ENCODE assay signal across 2 cellular contexts in genomic region chr12:13588574-13588973, GRCh38.
TF ChIP-seq lines count a peak whose summit lies in the region.

No MANE protein-coding gene starts in this region.

TF ChIP-seq in GM23338, 12 proteins besides CTCF, POLR2A, EP300 and RAD21 (continued from another document):
- no peak for TF ChIP-seq EZH2phosphoT487 (IDR thresholded peaks at IDR 0.05; ENCODE audit: unreplicated experiment)
- no peak for TF ChIP-seq JUNB (IDR thresholded peaks at IDR 0.05; ENCODE audit: unreplicated experiment)
- TF ChIP-seq EZH2 (IDR thresholded peaks at IDR 0.05; ENCODE audit: low read depth, unreplicated experiment): no peak
- TF ChIP-seq ZNF331 (CRISPR knock-in tag; IDR thresholded peaks at IDR 0.05; ENCODE audit: low read depth): no peak
- TF ChIP-seq STAT1 (IDR thresholded peaks at IDR 0.05; ENCODE audit: unreplicated experiment): no peak
- no peak for TF ChIP-seq ZNF114 (CRISPR knock-in tag; IDR thresholded peaks at IDR 0.05)
TF ChIP-seq in GM23338: peak in this region for 0.

TF ChIP-seq in WTC11, 78 proteins besides CTCF, POLR2A, EP300 and RAD21 (continued from another document):
- TF ChIP-seq ATF6 (CRISPR knock-in tag; IDR thresholded peaks at IDR 0.05) (no peak), E2F4 (CRISPR knock-in tag; IDR thresholded peaks at IDR 0.05; ENCODE audit: borderline replicate concordance, low read depth) (no peak), NFYB (CRISPR knock-in tag; conservative IDR thresholded peaks at IDR 0.05; ENCODE audit: low read depth) (no peak), ZNF263 (CRISPR knock-in tag; IDR thresholded peaks at IDR 0.05; ENCODE audit: low read depth) (no peak), MXD4 (CRISPR knock-in tag; IDR thresholded peaks at IDR 0.05; ENCODE audit: borderline replicate concordance) (no peak), ZNF232 (CRISPR knock-in tag; IDR thresholded peaks at IDR 0.05) (no peak), ZNF512 (CRISPR knock-in tag; IDR thresholded peaks at IDR 0.05; ENCODE audit: borderline replicate concordance) (no peak), ZNF532 (CRISPR knock-in tag; IDR thresholded peaks at IDR 0.05; ENCODE audit: borderline replicate concordance) (no peak), JAZF1 (CRISPR knock-in tag; IDR thresholded peaks at IDR 0.05) (no peak), FOXJ3 (CRISPR knock-in tag; IDR thresholded peaks at IDR 0.05; ENCODE audit: borderline replicate concordance) (no peak), TEAD4 (CRISPR knock-in tag; IDR thresholded peaks at IDR 0.05) (no peak), PRDM15 (CRISPR knock-in tag; IDR thresholded peaks at IDR 0.05) (no peak)
